In genomic region chr21:45724345-45724961, GRCh38 we compare ENCODE assay signal across 19 cellular contexts.
DNase-seq lines count a peak whose midpoint lies in the region; ATAC-seq, FAIRE-seq and TF ChIP-seq lines count a peak whose summit lies in the region.
"Had no signal": no experiment of that assay in that cellular context is flagged by ENCODE, and none has a peak within 500 bp of the region (broad histone marks: within the 10 kb centered on the region; RNA-seq: fewer than 3 reads in every experiment).

No MANE protein-coding gene starts in this region.

- no peaks in the 10 kb centered on the region for H3K36me3 Mint-ChIP-seq in activated naive CD4-positive, alpha-beta T cell treated with anti-CD3 and anti-CD28 coated beads, Interleukin-2, amount 50 U/mL, for 72 hours
- H3K36me3 Mint-ChIP-seq: CD4-positive, alpha-beta memory T cell; IgD-negative memory B cell had no signal

- H3K9me3 ChIP-seq in SK-N-SH: no peaks in the 10 kb centered on the region
- H3K9me3 ChIP-seq in heart right ventricle: no peaks in the 10 kb centered on the region

- no peak for TF ChIP-seq CTCF in SK-N-SH (IDR thresholded peaks at IDR 0.05)
- TF ChIP-seq CTCF in heart right ventricle (IDR thresholded peaks at IDR 0.05): no peak

- H3K4me3 ChIP-seq in SK-N-SH (ENCODE audit: low read depth in 2 of 2, low read length in 1 of 2) (no peak overlapping the region), heart right ventricle (peak overlapping the region in 4 of 10 donors; percentile 10 to 31 (median 26))

- no peaks in the 10 kb centered on the region for H3K9me3 Mint-ChIP-seq in activated naive CD4-positive, alpha-beta T cell treated with anti-CD3 and anti-CD28 coated beads, Interleukin-2, amount 50 U/mL, for 72 hours
- H3K9me3 Mint-ChIP-seq: activated naive CD4-positive, alpha-beta T cell treated with anti-CD3 and anti-CD28 coated beads for 36 hours; CD4-positive, alpha-beta memory T cell had no signal

- H3K27me3 ChIP-seq in SK-N-SH (ENCODE audit: insufficient read depth) (no peaks in the 10 kb centered on the region), heart right ventricle (peaks cover 0 to 6% (median 0%) of the 10 kb centered on the region in 7 donors)

- 0 out of 2 replicates have a peak, but pooled peaks cover 3% of the 10 kb centered on the region for H3K79me2 ChIP-seq in SK-N-SH (ENCODE audit: insufficient read depth)

- H3K9me2 ChIP-seq in SK-N-SH: no peaks in the 10 kb centered on the region

- TF ChIP-seq EP300 in SK-N-SH (IDR thresholded peaks at IDR 0.05; ENCODE audit: borderline replicate concordance in 1 of 2, low read depth in 1 of 2, low read length in 1 of 2): no peak

- H3K36me3 ChIP-seq in SK-N-SH (replicated peaks in 1 of 2; ENCODE audit: control insufficient read depth in 1 of 2, insufficient read depth in 2 of 2, low read length in 1 of 2) (no peaks in the 10 kb centered on the region), heart right ventricle (no peaks in the 10 kb centered on the region)

- DNase-seq in SK-N-SH: no peak
- DNase-seq in NCI-H446 (lab: John Stamatoyannopoulos, UW): peak; percentile 19 to 73
- DNase-seq in heart right ventricle: peak; percentile 29 to 39
- DNase-seq in posterior cingulate gyrus: peak in 6 of 10 donors; percentile 26 to 92 (median 46)
- DNase-seq in activated naive CD4-positive, alpha-beta T cell treated with anti-CD3 and anti-CD28 coated beads, Interleukin-2, amount 50 U/mL, for 72 hours (ENCODE audit: low spot score in 2 of 2): no peak
- DNase-seq in GM19239 (ENCODE audit: insufficient read length, low spot score): no peak
- DNase-seq: activated CD4-positive, CD25-positive, alpha-beta regulatory T cell treated with anti-CD3 and anti-CD28 coated beads, Interleukin-2, amount 50 U/mL, for 72 hours; activated naive CD4-positive, alpha-beta T cell treated with anti-CD3 and anti-CD28 coated beads for 36 hours; CD4-positive, alpha-beta memory T cell; DND-41; effector CD8-positive, alpha-beta T cell; left colon; stimulated activated naive CD8-positive, alpha-beta T cell treated with anti-CD3 and anti-CD28 coated beads, Interleukin-15, Interleukin-2, amounts not matched to agents 100 U/mL and 50 U/mL, for 24 hours had no signal

- peak overlapping the region in 1 of 2 donors; percentile 18 for H3K27ac Mint-ChIP-seq in activated naive CD4-positive, alpha-beta T cell treated with anti-CD3 and anti-CD28 coated beads, Interleukin-2, amount 50 U/mL, for 72 hours
- H3K27ac Mint-ChIP-seq: activated naive CD4-positive, alpha-beta T cell treated with anti-CD3 and anti-CD28 coated beads for 36 hours; IgD-negative memory B cell; progenitor cell of endocrine pancreas had no signal

- peak; percentile 13; the same call in 1 of the 2 replicates for TF ChIP-seq RAD21 in SK-N-SH (IDR thresholded peaks at IDR 0.05; ENCODE audit: low read length)

- POLR2A ChIA-PET in SK-N-SH (lab: Yijun Ruan, JAX): interaction anchor here (1.0 kb wide), 1 partner anchor 20 kb away, joined by 3 read pairs; no protein-coding TSS in a partner anchor

- intact Hi-C loops in heart right ventricle (cut with DNase I): loop anchor here in 1 of 10 donors (10.0 kb wide), 1 partner anchor 170 kb away; no protein-coding TSS in a partner anchor
- intact Hi-C loops in posterior cingulate gyrus (cut with DNase I): no loop called here

- no peak overlapping the region for H2AFZ ChIP-seq in SK-N-SH (ENCODE audit: low read depth)

- CTCF ChIA-PET in SK-N-SH (lab: Yijun Ruan, JAX): interaction anchor here (1.0 to 1.6 kb wide), 4 partner anchors 11 to 169 kb away, joined by 3 to 8 read pairs (median 4); no protein-coding TSS in a partner anchor

- no peak for FAIRE-seq in GM19239 (lab: Jason Lieb, UNC)
- FAIRE-seq: A204.1, bronchial epithelial cell had no signal

- peaks cover 8 to 47% of the 10 kb centered on the region in 2 experiments; a peak in 3 of 4 replicates for H3K4me1 ChIP-seq in SK-N-SH (ENCODE audit: control insufficient read depth in 1 of 2, insufficient read depth in 2 of 2, low read depth in 1 of 2, low read length in 1 of 2)
- peaks cover 0 to 9% (median 0%) of the 10 kb centered on the region in 9 donors for H3K4me1 ChIP-seq in heart right ventricle

- H3K4me2 ChIP-seq in SK-N-SH: no peak overlapping the region

- H4K20me1 ChIP-seq in SK-N-SH (ENCODE audit: insufficient read depth): no peaks in the 10 kb centered on the region

- 75% methylated on average over 13 of the region's 13 CpGs for WGBS in SK-N-SH (ENCODE audit: low lambda C conversion rate)
- 31 to 39% methylated on average over 13 of the region's 13 CpGs for WGBS in heart right ventricle, 2 donors

- H3K27ac ChIP-seq in SK-N-SH (ENCODE audit: low read depth in 2 of 2, low read length in 1 of 2) (peak overlapping the region in 1 of 2 experiments; percentile 79; a peak in 2 of 4 replicates), heart right ventricle (no peak overlapping the region)

- no peak; the same call in 2 of the 3 replicates for ATAC-seq in SK-N-SH treated with all-trans-retinoic acid at 6 μM for 48 hours
- ATAC-seq in heart right ventricle: peak; percentile 52 to 90 (median 78)
- no peak for ATAC-seq in GM21529 (IDR thresholded peaks at IDR 0.05; ENCODE audit: unreplicated experiment)
- no peak for ATAC-seq in activated naive CD4-positive, alpha-beta T cell treated with anti-CD3 and anti-CD28 coated beads, Interleukin-2, amount 50 U/mL, for 72 hours
- ATAC-seq: left colon; stimulated activated naive CD8-positive, alpha-beta T cell treated with anti-CD3 and anti-CD28 coated beads, Interleukin-15, Interleukin-2, amounts not matched to agents 100 U/mL and 50 U/mL, for 24 hours had no signal

- H3K9ac ChIP-seq in SK-N-SH: no peak overlapping the region

- H3F3A ChIP-seq in SK-N-SH (replicated peaks; ENCODE audit: insufficient read depth): no peaks in the 10 kb centered on the region

TF ChIP-seq in SK-N-SH, 30 proteins besides CTCF, POLR2A, EP300 and RAD21:
- TF ChIP-seq GABPA (IDR thresholded peaks at IDR 0.05; ENCODE audit: low read depth): no peak
- TF ChIP-seq YY1 (IDR thresholded peaks at IDR 0.05; ENCODE audit: low read depth): no peak

TF ChIP-seq in SK-N-SH treated with all-trans-retinoic acid at 6 μM for 48 hours, 23 proteins besides CTCF, POLR2A, EP300 and RAD21 (continues in another document):
- TF ChIP-seq ZFP3 (CRISPR knock-in tag; IDR thresholded peaks at IDR 0.05): no peak
- TF ChIP-seq, protein P1, sequence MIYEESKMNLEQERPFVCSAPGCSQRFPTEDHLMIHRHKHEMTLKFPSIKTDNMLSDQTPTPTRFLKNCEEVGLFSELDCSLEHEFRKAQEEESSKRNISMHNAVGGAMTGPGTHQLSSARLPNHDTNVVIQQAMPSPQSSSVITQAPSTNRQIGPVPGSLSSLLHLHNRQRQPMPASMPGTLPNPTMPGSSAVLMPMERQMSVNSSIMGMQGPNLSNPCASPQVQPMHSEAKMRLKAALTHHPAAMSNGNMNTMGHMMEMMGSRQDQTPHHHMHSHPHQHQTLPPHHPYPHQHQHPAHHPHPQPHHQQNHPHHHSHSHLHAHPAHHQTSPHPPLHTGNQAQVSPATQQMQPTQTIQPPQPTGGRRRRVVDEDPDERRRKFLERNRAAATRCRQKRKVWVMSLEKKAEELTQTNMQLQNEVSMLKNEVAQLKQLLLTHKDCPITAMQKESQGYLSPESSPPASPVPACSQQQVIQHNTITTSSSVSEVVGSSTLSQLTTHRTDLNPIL (CRISPR knock-in tag; IDR thresholded peaks at IDR 0.05; ENCODE audit: low read depth): no peak
- no peak for TF ChIP-seq OSR1 (CRISPR knock-in tag; IDR thresholded peaks at IDR 0.05)
- no peak for TF ChIP-seq CSRNP3 (CRISPR knock-in tag; IDR thresholded peaks at IDR 0.05)
- TF ChIP-seq BACH2 (CRISPR knock-in tag; IDR thresholded peaks at IDR 0.05; ENCODE audit: borderline replicate concordance): no peak
- TF ChIP-seq ARNTL (CRISPR knock-in tag; IDR thresholded peaks at IDR 0.05; ENCODE audit: borderline replicate concordance, low read depth): no peak
- TF ChIP-seq TSHZ2 (CRISPR knock-in tag; IDR thresholded peaks at IDR 0.05): no peak
- TF ChIP-seq ZNF565 (CRISPR knock-in tag; conservative IDR thresholded peaks at IDR 0.05; ENCODE audit: low read depth): no peak
- TF ChIP-seq ISL1 (CRISPR knock-in tag; IDR thresholded peaks at IDR 0.05): no peak
- no peak for TF ChIP-seq ZNF8 (CRISPR knock-in tag; IDR thresholded peaks at IDR 0.05)
- no peak for TF ChIP-seq SNAI2 (CRISPR knock-in tag; IDR thresholded peaks at IDR 0.05)

Comparison
In these comparisons a context has a peak if more than half of its experiments do, and no peak if none do; other contexts are left out.
1. DNase-seq: peak in NCI-H446 (2 of 2), heart right ventricle (2 of 2) and posterior cingulate gyrus (6 of 10); none in SK-N-SH (single experiment), activated naive CD4-positive, alpha-beta T cell treated with anti-CD3 and anti-CD28 coated beads, Interleukin-2, amount 50 U/mL, for 72 hours (0 of 2) and GM19239 (single experiment).
2. ATAC-seq: peak in heart right ventricle (8 of 8); none in SK-N-SH treated with all-trans-retinoic acid at 6 μM for 48 hours (single experiment), GM21529 (single experiment) and activated naive CD4-positive, alpha-beta T cell treated with anti-CD3 and anti-CD28 coated beads, Interleukin-2, amount 50 U/mL, for 72 hours (0 of 2).